19 cellular contexts compared by ENCODE assay signal in the genomic region with DNA sequence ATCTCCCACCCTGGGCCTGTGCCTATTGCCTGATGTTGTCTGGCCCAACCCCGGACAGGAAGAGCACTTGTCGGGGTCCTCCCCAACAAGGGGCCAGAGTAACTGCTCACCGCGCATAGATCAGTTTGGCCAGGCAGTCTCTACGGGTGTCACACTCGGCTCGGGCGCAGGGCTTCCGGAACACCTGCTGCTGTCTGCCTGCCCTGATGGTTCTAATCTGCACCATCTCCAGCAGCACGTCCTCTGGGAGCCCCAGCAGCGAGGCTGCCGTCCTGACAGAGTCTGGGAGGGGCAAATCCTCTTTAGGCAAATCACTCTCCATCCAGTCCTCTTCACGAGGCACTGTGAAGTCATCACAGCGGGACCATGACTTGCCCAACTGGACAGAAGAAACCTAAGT. TPM values are rescaled to one million over a fixed set of nuclear protein-coding genes. Genes with fewer than 3 reads are reported as not detected.
DNase-seq lines count a peak whose midpoint lies in the region; ATAC-seq and TF ChIP-seq lines count a peak whose summit lies in the region.
"Had no signal": no experiment of that assay in that cellular context is flagged by ENCODE, and none has a peak within 500 bp of the region (broad histone marks: within the 10 kb centered on the region; RNA-seq: fewer than 3 reads in every experiment).

No MANE protein-coding gene starts in this region.

- H3K4me1 ChIP-seq in trophoblast cell (ENCODE audit: control insufficient read depth in 1 of 2, insufficient read depth in 2 of 2, low read length in 2 of 2) = no peaks in the 10 kb centered on the region

- peak overlapping the region; percentile 6 for H3K27ac Mint-ChIP-seq in activated CD4-positive, alpha-beta T cell treated with anti-CD3 and anti-CD28 coated beads for 36 hours
- H3K27ac Mint-ChIP-seq in endothelial cell (ENCODE audit: unreplicated experiment) = peak overlapping the region; percentile 62
- H3K27ac Mint-ChIP-seq: CD4-positive, alpha-beta T cell had no signal

- H3K27ac ChIP-seq in trophoblast cell (ENCODE audit: low read depth, low read length) = no peak overlapping the region
- H3K27ac ChIP-seq: 22Rv1 had no signal

- H3K14ac ChIP-seq in trophoblast cell (ENCODE audit: low read length) = no peak overlapping the region

- intact Hi-C loops in activated CD4-positive, alpha-beta T cell treated with anti-CD3 and anti-CD28 coated beads for 36 hours (cut with DNase I, micrococcal nuclease) = no loop called here

- in situ Hi-C loops in GM18951 (cut with MboI; ENCODE audit: low sequenced_read_pairs, unreplicated experiment) = no loop called here

- peaks cover 4% of the 10 kb centered on the region for H3K9me3 ChIP-seq in trophoblast cell (ENCODE audit: insufficient read depth, low read depth, low read length)

- no peak overlapping the region for H3K18ac ChIP-seq in trophoblast cell (ENCODE audit: low read length)

- H4K91ac ChIP-seq in trophoblast cell (ENCODE audit: low read depth, low read length) = no peak overlapping the region

- ATAC-seq in activated CD4-positive, alpha-beta T cell treated with anti-CD3 and anti-CD28 coated beads for 36 hours = no peak
- ATAC-seq in HG02571 (IDR thresholded peaks at IDR 0.05; ENCODE audit: unreplicated experiment) = no peak

- CTCF ChIA-PET in activated CD4-positive, alpha-beta T cell treated with anti-CD3 and anti-CD28 coated beads for 36 hours (lab: Charles Lee) = no interaction called here

- no peaks in the 10 kb centered on the region for H3K4me1 Mint-ChIP-seq in activated CD4-positive, alpha-beta T cell treated with anti-CD3 and anti-CD28 coated beads for 36 hours
- no peaks in the 10 kb centered on the region for H3K4me1 Mint-ChIP-seq in endothelial cell (ENCODE audit: unreplicated experiment)

- no peaks in the 10 kb centered on the region for H3K79me2 ChIP-seq in trophoblast cell (ENCODE audit: control insufficient read depth, insufficient read depth, low read length, poor library complexity)

- no peak overlapping the region for H4K8ac ChIP-seq in trophoblast cell (ENCODE audit: low read depth, low read length)

- WGBS in trophoblast cell (ENCODE audit: extremely low coverage, insufficient coverage, insufficient read length) = no CpG with 5 or more reads among the region's 14 CpGs

- H2BK5ac ChIP-seq in trophoblast cell (ENCODE audit: low read depth, low read length, poor library complexity) = no peak overlapping the region

- H3K36me3 ChIP-seq in trophoblast cell (ENCODE audit: control insufficient read depth in 1 of 2, insufficient read depth in 2 of 2, low read length in 2 of 2) = peaks cover 76 to 86% of the 10 kb centered on the region in 2 experiments

- no peak overlapping the region for H3K4ac ChIP-seq in trophoblast cell (ENCODE audit: low read depth, low read length)

- DNase-seq in activated CD4-positive, alpha-beta T cell treated with anti-CD3 and anti-CD28 coated beads for 36 hours = no peak
- DNase-seq in activated CD4-positive, alpha-beta T cell treated with anti-CD3 and anti-CD28 coated beads for 48 hours = no peak
- no peak for DNase-seq in endothelial cell (ENCODE audit: low spot score)
- DNase-seq in trophoblast cell = peak; percentile 57 to 66
- no peak for DNase-seq in activated CD4-positive, alpha-beta T cell treated with anti-CD3 and anti-CD28 coated beads, Interleukin-2, amount 50 U/mL, for 48 hours
- no peak for DNase-seq in SKM-1 (lab: John Stamatoyannopoulos, UW; ENCODE audit: unreplicated experiment)
- DNase-seq: CD4-positive, alpha-beta T cell; GF-D8; KG1; MV-4-11; NCI-H187; NCI-H2227 treated with DMSO at 0.1 percent for 48 hours; NCI-H510A treated with DMSO at 0.1 percent for 48 hours; NCI-H82; OCI-M1; SHP77 had no signal

- no peak overlapping the region for H2BK120ac ChIP-seq in trophoblast cell (ENCODE audit: insufficient read depth, low read length, poor library complexity)

- H3K9ac ChIP-seq in trophoblast cell (ENCODE audit: low read length) = no peak overlapping the region

- no peaks in the 10 kb centered on the region for H3K9me3 Mint-ChIP-seq in activated CD4-positive, alpha-beta T cell treated with anti-CD3 and anti-CD28 coated beads for 36 hours (ENCODE audit: low read depth)
- H3K9me3 Mint-ChIP-seq in endothelial cell (ENCODE audit: unreplicated experiment) = no peaks in the 10 kb centered on the region
- H3K9me3 Mint-ChIP-seq: CD4-positive, alpha-beta T cell had no signal

- no peak overlapping the region for H2AK5ac ChIP-seq in trophoblast cell (ENCODE audit: low read length)

- H3K36me3 Mint-ChIP-seq in activated CD4-positive, alpha-beta T cell treated with anti-CD3 and anti-CD28 coated beads for 36 hours (ENCODE audit: low read depth) = peaks cover 53% of the 10 kb centered on the region
- H3K36me3 Mint-ChIP-seq in endothelial cell (ENCODE audit: low read depth, unreplicated experiment) = peaks cover 31% of the 10 kb centered on the region

- H4K12ac ChIP-seq in trophoblast cell (ENCODE audit: low read depth, low read length) = no peak overlapping the region

- H3K4me2 ChIP-seq in trophoblast cell (ENCODE audit: low read length) = no peak overlapping the region

- POLR2A ChIA-PET in activated CD4-positive, alpha-beta T cell treated with anti-CD3 and anti-CD28 coated beads for 36 hours (lab: Charles Lee) = no interaction called here

- no peak overlapping the region for H2BK12ac ChIP-seq in trophoblast cell (ENCODE audit: low read length)

- H3K27me3 ChIP-seq in trophoblast cell (ENCODE audit: insufficient read depth, low read length) = no peaks in the 10 kb centered on the region

- H3K4me3 Mint-ChIP-seq in activated CD4-positive, alpha-beta T cell treated with anti-CD3 and anti-CD28 coated beads for 36 hours = no peak overlapping the region
- H3K4me3 Mint-ChIP-seq in endothelial cell (ENCODE audit: unreplicated experiment) = peak overlapping the region; percentile 48
- H3K4me3 Mint-ChIP-seq: CD4-positive, alpha-beta T cell had no signal

- no peaks in the 10 kb centered on the region for H3K27me3 Mint-ChIP-seq in activated CD4-positive, alpha-beta T cell treated with anti-CD3 and anti-CD28 coated beads for 36 hours
- peaks cover 5% of the 10 kb centered on the region for H3K27me3 Mint-ChIP-seq in endothelial cell (ENCODE audit: unreplicated experiment)
- H3K27me3 Mint-ChIP-seq: CD4-positive, alpha-beta T cell had no signal

- no peak overlapping the region for H2AFZ ChIP-seq in trophoblast cell (ENCODE audit: insufficient read depth, low read length, poor library complexity)

- H3K23ac ChIP-seq in trophoblast cell (ENCODE audit: low read length) = no peak overlapping the region

- no peak for TF ChIP-seq CTCF in endothelial cell (IDR thresholded peaks at IDR 0.05; ENCODE audit: unreplicated experiment)

- TF ChIP-seq POLR2A in GM18951 (IDR thresholded peaks at IDR 0.05; ENCODE audit: extremely low read depth, insufficient read depth, insufficient read length) = peak; percentile 24

- H3K4me3 ChIP-seq in trophoblast cell (ENCODE audit: low read depth, low read length) = no peak overlapping the region

- H3K79me1 ChIP-seq in trophoblast cell (ENCODE audit: low read length) = no peaks in the 10 kb centered on the region

RNA-seq across cellular contexts. Expression of a gene that starts 24.0 kb away (rescaled TPM):
- 100 to 1,000 TPM; 110 to 127 TPM for total RNA-seq in activated CD4-positive, alpha-beta T cell treated with anti-CD3 and anti-CD28 coated beads for 36 hours
- 60.3 TPM for total RNA-seq in endothelial cell (ENCODE audit: unreplicated experiment)
- 43.1 and 44.7 TPM in 2 replicates for polyA plus RNA-seq in trophoblast cell (2013)

RNA-seq across cellular contexts. Expression of a gene that starts 24.2 kb away (rescaled TPM):
- 10 to 100 TPM; 11.8 to 13.4 TPM for total RNA-seq in activated CD4-positive, alpha-beta T cell treated with anti-CD3 and anti-CD28 coated beads for 36 hours
- 5.4 TPM for total RNA-seq in endothelial cell (ENCODE audit: unreplicated experiment)
- polyA plus RNA-seq in trophoblast cell (2013) = 7.0 and 7.1 TPM in 2 replicates

RNA-seq across cellular contexts. Expression of a gene that starts 24.2 kb away (rescaled TPM):
- total RNA-seq in activated CD4-positive, alpha-beta T cell treated with anti-CD3 and anti-CD28 coated beads for 36 hours = 10 to 100 TPM; 38.2 to 42.3 TPM
- total RNA-seq in endothelial cell (ENCODE audit: unreplicated experiment) = 46.9 TPM
- 47.5 and 47.9 TPM in 2 replicates for polyA plus RNA-seq in trophoblast cell (2013)

RNA-seq across cellular contexts. Expression of a gene that starts 34.1 kb away (rescaled TPM):
- 10 to 100 TPM; 75.2 to 81.4 TPM for total RNA-seq in activated CD4-positive, alpha-beta T cell treated with anti-CD3 and anti-CD28 coated beads for 36 hours
- total RNA-seq in endothelial cell (ENCODE audit: unreplicated experiment) = 84.4 TPM
- polyA plus RNA-seq in trophoblast cell (2013) = 61.1 and 62.0 TPM in 2 replicates

Comparison
In these comparisons a context has a peak if more than half of its experiments do, and no peak if none do; other contexts are left out.
1. DNase-seq: peak in trophoblast cell (2 of 2); none in activated CD4-positive, alpha-beta T cell treated with anti-CD3 and anti-CD28 coated beads for 36 hours (single experiment), activated CD4-positive, alpha-beta T cell treated with anti-CD3 and anti-CD28 coated beads for 48 hours (single experiment), endothelial cell (single experiment), activated CD4-positive, alpha-beta T cell treated with anti-CD3 and anti-CD28 coated beads, Interleukin-2, amount 50 U/mL, for 48 hours (0 of 2) and SKM-1 (single experiment).